ENCODE assay signal across 5 cellular contexts in the genomic region with DNA sequence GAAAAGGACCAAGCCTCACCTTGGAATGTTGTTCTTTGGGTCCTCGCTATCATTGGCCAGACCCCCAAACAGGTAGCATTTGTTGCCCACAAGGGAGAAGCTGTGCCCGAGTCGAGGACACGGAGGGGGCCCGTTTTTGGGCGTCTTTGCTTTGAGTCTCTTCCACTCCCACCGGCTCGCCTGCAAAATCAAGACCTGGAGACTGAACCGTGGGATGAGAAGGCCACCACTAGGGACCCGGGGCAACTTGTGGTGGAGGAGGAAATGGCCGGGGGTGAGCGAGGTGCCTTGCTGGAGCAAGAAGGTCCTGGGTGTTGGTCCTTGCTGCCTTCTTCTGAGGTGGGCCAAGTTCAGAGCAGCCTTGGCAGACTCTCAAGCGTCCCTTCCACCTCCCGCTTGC.
"Had no signal": no experiment of that assay in that cellular context is flagged by ENCODE, and none has a peak within 500 bp of the region (broad histone marks: within the 10 kb centered on the region; RNA-seq: fewer than 3 reads in every experiment).

No MANE protein-coding gene starts in this region.

- H3K4me2 ChIP-seq: GM23338 had no signal

- H3K27ac Mint-ChIP-seq: HFFc6 had no signal

- H3K4me3 Mint-ChIP-seq: GM23338, HFFc6 had no signal

- ATAC-seq: GM23338 had no signal

- DNase-seq: H9, HCEC 1CT, HFFc6, IMR-90 had no signal

- H3K4me3 ChIP-seq: GM23338 had no signal

- H3K9me3 Mint-ChIP-seq: GM23338, HFFc6 had no signal

- H2AFZ ChIP-seq: GM23338 had no signal
